ENCODE assay signal across 9 cellular contexts in genomic region chr1:27356628-27357280, GRCh38. TPM values are rescaled to one million over a fixed set of nuclear protein-coding genes. Genes with fewer than 3 reads are reported as not detected.
DNase-seq lines count a peak whose midpoint lies in the region; ATAC-seq, FAIRE-seq and TF ChIP-seq lines count a peak whose summit lies in the region.
"Had no signal": no experiment of that assay in that cellular context is flagged by ENCODE, and none has a peak within 500 bp of the region (broad histone marks: within the 10 kb centered on the region; RNA-seq: fewer than 3 reads in every experiment).

No MANE protein-coding gene starts in this region.

- DNase-seq in activated CD8-positive, alpha-beta memory T cell treated with anti-CD3 and anti-CD28 coated beads for 24 hours, result peak; percentile 67
- no peak for DNase-seq in activated CD8-positive, alpha-beta memory T cell treated with anti-CD3 and anti-CD28 coated beads, Interleukin-2, amount 50 U/mL, for 4 hours
- DNase-seq in activated T-cell treated with anti-CD3 and anti-CD28 coated beads, Interleukin-2, amount 50 U/mL, for 48 hours, result peak; percentile 43 to 46
- peak; percentile 57 for DNase-seq in left kidney (ENCODE audit: low read depth, low spot score)
- DNase-seq in transverse colon, result peak; percentile 87
- DNase-seq in frontal cortex (ENCODE audit: low spot score in 2 of 2), result no peak
- no peak for DNase-seq in AG08396 (ENCODE audit: low spot score)

- no peak for TF ChIP-seq CTCF in transverse colon (IDR thresholded peaks at IDR 0.05)

- no peaks in the 10 kb centered on the region for H3K27me3 ChIP-seq in transverse colon

- in situ Hi-C loops in transverse colon (cut with MboI; ENCODE audit: low pct_ligation_motif_present in 1 of 4, low pct_unique_long_range_greater_than_20kb in 1 of 4, low sequenced_read_pairs in 3 of 4), result no loop called here

- TF ChIP-seq POLR2A in transverse colon (IDR thresholded peaks at IDR 0.05), result peak; percentile 59

- H3K9me3 ChIP-seq in transverse colon, result no peaks in the 10 kb centered on the region

- ATAC-seq in GM18520 (IDR thresholded peaks at IDR 0.05; ENCODE audit: unreplicated experiment), result no peak

- no peaks in the 10 kb centered on the region for H3K36me3 ChIP-seq in transverse colon

- H3K4me3 ChIP-seq in transverse colon, result peak overlapping the region in 3 of 4 donors; percentile 7 to 44 (median 22)

- no peak for TF ChIP-seq EP300 in transverse colon (IDR thresholded peaks at IDR 0.05; ENCODE audit: low read depth)

- FAIRE-seq in frontal cortex (lab: Jason Lieb, UNC), result no peak

- H3K27ac ChIP-seq in transverse colon, result peak overlapping the region; percentile 51 to 79 (median 62)

- intact Hi-C loops in transverse colon (cut with DNase I; ENCODE audit: low total_unique reads), result loop anchor here (2.0 kb wide), 1 partner anchor 38 kb away; no protein-coding TSS in a partner anchor

- peaks cover 8 to 27% (median 24%) of the 10 kb centered on the region in 4 donors for H3K4me1 ChIP-seq in transverse colon

- 52% methylated on average over 30 of the region's 37 CpGs; no CpG with 5 or more reads in 1 of the 2 donors for WGBS in transverse colon (ENCODE audit: low coverage in 1 of 2), 2 donors

RNA-seq across cellular contexts. Expression of gene MAP3K6, which starts 10.0 kb away (rescaled TPM):
- 10 to 100 TPM; 13.5 to 35.5 (median 24.4) TPM for total RNA-seq in transverse colon
- total RNA-seq in frontal cortex, result 0.82 TPM

RNA-seq across cellular contexts. Expression of gene SYTL1, which starts 14.9 kb away (rescaled TPM):
- 1 to 10 TPM; 5.2 to 9.2 (median 6.9) TPM for total RNA-seq in transverse colon
- total RNA-seq in frontal cortex, result not detected

RNA-seq across cellular contexts. Expression of gene FCN3, which starts 17.9 kb away (rescaled TPM):
- total RNA-seq in transverse colon (1 to 10 TPM in 2 of 4 donors, not detected in 2; 1.2 to 1.9 TPM), frontal cortex (not detected)

RNA-seq across cellular contexts. Expression of gene CD164L2, which starts 26.4 kb away (rescaled TPM):
- total RNA-seq in transverse colon (not detected), frontal cortex (not detected)
- total RNA-seq: cardiac septum had no signal

RNA-seq across cellular contexts. Expression of gene TMEM222, which starts 34.8 kb away (rescaled TPM):
- total RNA-seq in transverse colon (10 to 100 TPM; 14.6 to 41.0 (median 22.3) TPM), frontal cortex (19.6 TPM)

Comparison
In these comparisons a context has a peak if more than half of its experiments do, and no peak if none do; other contexts are left out.
1. DNase-seq: peak in activated CD8-positive, alpha-beta memory T cell treated with anti-CD3 and anti-CD28 coated beads for 24 hours (single experiment), activated T-cell treated with anti-CD3 and anti-CD28 coated beads, Interleukin-2, amount 50 U/mL, for 48 hours (2 of 2), left kidney (single experiment) and transverse colon (single experiment); none in activated CD8-positive, alpha-beta memory T cell treated with anti-CD3 and anti-CD28 coated beads, Interleukin-2, amount 50 U/mL, for 4 hours (single experiment), frontal cortex (0 of 2) and AG08396 (single experiment).